In genomic region chr11:130449996-130450419, GRCh38 we compare ENCODE assay signal across 9 cellular contexts. TPM values are rescaled to one million over a fixed set of nuclear protein-coding genes. Genes with fewer than 3 reads are reported as not detected.
A peak's percentile ranks its signal among the peaks of the same experiment; 100 is the strongest.
DNase-seq lines count a peak whose midpoint lies in the region; ATAC-seq and TF ChIP-seq lines count a peak whose summit lies in the region.
"Had no signal": no experiment of that assay in that cellular context is flagged by ENCODE, and none has a peak within 500 bp of the region (broad histone marks: within the 10 kb centered on the region; RNA-seq: fewer than 3 reads in every experiment).

No MANE protein-coding gene starts in this region.

- peak; percentile 86 for DNase-seq in AG08396 (ENCODE audit: low spot score)
- peak; percentile 65 for DNase-seq in SK-N-SH
- peak; percentile 70 for DNase-seq in glutamatergic neuron
- DNase-seq in MV-4-11 (lab: John Stamatoyannopoulos, UW) = no peak
- no peak for DNase-seq in HAP-1 (ENCODE audit: low spot score in 2 of 2)

- no peaks in the 10 kb centered on the region; the same call in 1 of the 2 replicates for H3K79me2 ChIP-seq in SK-N-SH (ENCODE audit: insufficient read depth)

- CTCF ChIA-PET in SK-N-SH (lab: Yijun Ruan, JAX) = interaction anchor here (0.9 to 3.0 kb wide), 3 partner anchors 15 to 412 kb away, joined by 3 to 20 read pairs (median 5); no protein-coding TSS in a partner anchor

- 51% methylated on average over 21 of the region's 29 CpGs for WGBS in SK-N-SH (ENCODE audit: low lambda C conversion rate)

- H3K36me3 ChIP-seq in SK-N-SH (replicated peaks in 1 of 2; ENCODE audit: control insufficient read depth in 1 of 2, insufficient read depth in 2 of 2, low read length in 1 of 2) (no peaks in the 10 kb centered on the region), neuron (ENCODE audit: insufficient read depth, low read length) (no peaks in the 10 kb centered on the region), HAP-1 (replicated peaks) (no peaks in the 10 kb centered on the region)

- no peaks in the 10 kb centered on the region for H3K9me3 Mint-ChIP-seq in glutamatergic neuron (ENCODE audit: unreplicated experiment)

- peaks cover 9% of the 10 kb centered on the region for H3K27me3 Mint-ChIP-seq in glutamatergic neuron (ENCODE audit: unreplicated experiment)

- H3K9me2 ChIP-seq in SK-N-SH = no peaks in the 10 kb centered on the region

- no peak overlapping the region for H3K27ac ChIP-seq in SK-N-SH (ENCODE audit: low read depth in 2 of 2, low read length in 1 of 2)

- H3K9me3 ChIP-seq in SK-N-SH (no peaks in the 10 kb centered on the region), neuron (ENCODE audit: low read length) (no peaks in the 10 kb centered on the region), HAP-1 (no peaks in the 10 kb centered on the region)

- no peak for TF ChIP-seq EP300 in SK-N-SH (IDR thresholded peaks at IDR 0.05; ENCODE audit: borderline replicate concordance in 1 of 2, low read depth in 1 of 2, low read length in 1 of 2)

- no peaks in the 10 kb centered on the region for H4K20me1 ChIP-seq in SK-N-SH (ENCODE audit: insufficient read depth)

- H3F3A ChIP-seq in SK-N-SH (replicated peaks; ENCODE audit: insufficient read depth) = peaks cover 3% of the 10 kb centered on the region

- H3K4me3 ChIP-seq in SK-N-SH (ENCODE audit: low read depth in 2 of 2, low read length in 1 of 2) = peak overlapping the region; percentile 59 to 83; a peak in 3 of 4 replicates
- H3K4me3 ChIP-seq in neuron (ENCODE audit: low read length) = peak overlapping the region; percentile 55
- H3K4me3 ChIP-seq in HAP-1 = no peak overlapping the region

- H3K4me2 ChIP-seq in SK-N-SH = peak overlapping the region; percentile 98

- TF ChIP-seq RAD21 in SK-N-SH (IDR thresholded peaks at IDR 0.05; ENCODE audit: low read length) = peak; percentile 28

- in situ Hi-C loops in HAP-1 (cut with MboI; ENCODE audit: low sequenced_read_pairs) = no loop called here

- ATAC-seq in HG02798 (IDR thresholded peaks at IDR 0.05; ENCODE audit: poor library complexity, unreplicated experiment) = no peak
- no peak for ATAC-seq in HG03354 (IDR thresholded peaks at IDR 0.05; ENCODE audit: poor library complexity, severe bottlenecking, unreplicated experiment)

- H3K36me3 Mint-ChIP-seq in glutamatergic neuron (ENCODE audit: unreplicated experiment) = no peaks in the 10 kb centered on the region

- POLR2A ChIA-PET in SK-N-SH (lab: Yijun Ruan, JAX) = no interaction called here

- peak overlapping the region; percentile 92 for H3K4me3 Mint-ChIP-seq in glutamatergic neuron (ENCODE audit: unreplicated experiment)

- H3K4me1 ChIP-seq in SK-N-SH (ENCODE audit: control insufficient read depth in 1 of 2, insufficient read depth in 2 of 2, low read depth in 1 of 2, low read length in 1 of 2) = peaks cover 8 to 9% of the 10 kb centered on the region in 2 experiments; a peak in 2 of 4 replicates
- peaks cover 12% of the 10 kb centered on the region for H3K4me1 ChIP-seq in neuron (ENCODE audit: insufficient read depth, low read length)
- H3K4me1 ChIP-seq in HAP-1 = no peaks in the 10 kb centered on the region

- peak overlapping the region; percentile 54; the same call in 1 of the 2 replicates for H3K9ac ChIP-seq in SK-N-SH

- peak overlapping the region; percentile 47 for H2AFZ ChIP-seq in SK-N-SH (ENCODE audit: low read depth)
- H2AFZ ChIP-seq in neuron (ENCODE audit: low read depth, low read length) = no peak overlapping the region

- H3K27me3 ChIP-seq in SK-N-SH (ENCODE audit: insufficient read depth) = no peaks in the 10 kb centered on the region
- H3K27me3 ChIP-seq in neuron (ENCODE audit: insufficient read depth, low read length) = peaks cover 20% of the 10 kb centered on the region
- H3K27me3 ChIP-seq in HAP-1 (ENCODE audit: low read depth) = no peaks in the 10 kb centered on the region

- H3K4me1 Mint-ChIP-seq in glutamatergic neuron (ENCODE audit: low read depth, unreplicated experiment) = peaks cover 3% of the 10 kb centered on the region

- TF ChIP-seq CTCF in SK-N-SH (IDR thresholded peaks at IDR 0.05) = peak; percentile 55
- peak; percentile 77 for TF ChIP-seq CTCF in glutamatergic neuron (IDR thresholded peaks at IDR 0.05; ENCODE audit: partially characterized antibody, unreplicated experiment)

- no peak overlapping the region for H3K27ac Mint-ChIP-seq in glutamatergic neuron (ENCODE audit: unreplicated experiment)

TF ChIP-seq in SK-N-SH, 30 proteins besides CTCF, POLR2A, EP300 and RAD21:
- no peak for TF ChIP-seq GATA2 (CRISPR knock-in tag; IDR thresholded peaks at IDR 0.05)

RNA-seq across cellular contexts. Expression of gene ADAMTS15, which starts 1.6 kb away (rescaled TPM):
- polyA plus RNA-seq in SK-N-SH (2012; rRNA removed) = 0.96 and 1.1 TPM in 2 replicates
- polyA plus RNA-seq in SK-N-SH (2012; cell fraction: cytosol; rRNA removed) = 0.44 and 0.69 TPM in 2 replicates
- polyA plus RNA-seq in SK-N-SH (2012; cell fraction: nucleus; rRNA removed) = 1.8 and 1.9 TPM in 2 replicates
- 0.20 TPM for total RNA-seq in glutamatergic neuron (ENCODE audit: unreplicated experiment)
- total RNA-seq: activated CD8-positive, alpha-beta memory T cell treated with anti-CD3 and anti-CD28 coated beads for 36 hours had no signal

RNA-seq across cellular contexts. Expression of gene ADAMTS8, which starts 21.6 kb away (rescaled TPM):
- polyA plus RNA-seq in SK-N-SH (2012; rRNA removed) = not detected in 2 replicates
- 0.01 and 0.03 TPM in 2 replicates for polyA plus RNA-seq in SK-N-SH (2012; cell fraction: cytosol; rRNA removed)
- polyA plus RNA-seq in SK-N-SH (2012; cell fraction: nucleus; rRNA removed) = not detected in 2 replicates
- 0.32 TPM for total RNA-seq in glutamatergic neuron (ENCODE audit: unreplicated experiment)
- total RNA-seq: activated CD8-positive, alpha-beta memory T cell treated with anti-CD3 and anti-CD28 coated beads for 36 hours had no signal

Comparison
In these comparisons a context has a peak if more than half of its experiments do, and no peak if none do; other contexts are left out.
1. DNase-seq: peak in AG08396 (single experiment), SK-N-SH (single experiment) and glutamatergic neuron (single experiment); none in MV-4-11 (single experiment) and HAP-1 (0 of 2).